Comparison of ENCODE assay signal across 12 cellular contexts in the genomic region with DNA sequence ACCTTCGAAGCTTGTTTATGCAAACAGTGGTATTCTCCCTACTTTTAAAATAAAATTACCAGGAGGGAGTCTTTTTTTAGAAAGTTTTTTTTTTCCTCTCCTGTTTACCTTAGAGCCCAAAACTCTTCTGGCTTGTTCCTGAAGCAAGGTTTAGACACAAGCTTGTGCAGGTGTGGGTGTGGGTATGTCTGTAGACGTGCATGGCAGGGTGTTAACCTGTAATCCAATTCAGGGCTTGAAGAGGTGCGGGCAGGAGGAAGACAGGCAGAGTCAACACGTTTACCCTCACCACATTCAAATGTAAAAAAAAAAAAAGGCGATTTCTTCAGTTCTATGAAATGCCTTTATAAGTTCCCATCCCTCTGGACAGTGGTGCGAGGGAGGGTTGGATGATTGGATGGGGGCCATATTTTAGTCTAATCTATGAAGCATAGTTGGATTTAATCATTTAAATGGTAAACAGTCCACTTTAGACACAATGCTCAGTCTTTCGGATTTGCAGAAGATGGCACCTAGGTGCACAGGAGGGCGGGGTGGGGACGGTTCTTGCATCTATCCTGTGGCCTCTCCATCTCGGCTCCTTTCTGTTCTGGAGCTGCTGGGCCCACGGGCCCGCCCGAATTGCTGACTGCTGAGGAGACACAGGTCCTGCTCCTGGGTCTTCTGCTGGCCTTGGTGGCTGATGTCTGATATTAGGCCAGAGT.
"Had no signal": no experiment of that assay in that cellular context is flagged by ENCODE, and none has a peak within 500 bp of the region (broad histone marks: within the 10 kb centered on the region; RNA-seq: fewer than 3 reads in every experiment).

No MANE protein-coding gene starts in this region.

- H3K27ac Mint-ChIP-seq: stimulated activated naive B cell treated with anti-CD40 and anti-IgM and Interleukin-4, amounts not matched to agents 10 μg/mL and 1 μg/mL and 100 μg/mL, for 72 hours had no signal

- H3K9me3 ChIP-seq: prostate gland, right lobe of liver, suprapubic skin had no signal

- H3K27ac ChIP-seq: prostate gland, VCaP had no signal

- H3K36me3 ChIP-seq: prostate gland, right lobe of liver, suprapubic skin had no signal

- H3K4me3 Mint-ChIP-seq: stimulated activated naive B cell treated with anti-CD40 and anti-IgM and Interleukin-4, amounts not matched to agents 10 μg/mL and 1 μg/mL and 100 μg/mL, for 72 hours had no signal

- H3K27me3 ChIP-seq: right lobe of liver, suprapubic skin had no signal

- H3K9me3 Mint-ChIP-seq: activated CD4-positive, alpha-beta memory T cell treated with anti-CD3 and anti-CD28 coated beads, Interleukin-2, amount 10 ng/mL, durations not matched to agents 7 days and 5 days; naive thymus-derived CD8-positive, alpha-beta T cell; stimulated activated naive B cell treated with anti-CD40 and anti-IgM and Interleukin-4, amounts not matched to agents 10 μg/mL and 1 μg/mL and 100 μg/mL, for 72 hours had no signal

- H3K36me3 Mint-ChIP-seq: naive thymus-derived CD8-positive, alpha-beta T cell had no signal

- H3K27me3 Mint-ChIP-seq: activated CD4-positive, alpha-beta memory T cell treated with anti-CD3 and anti-CD28 coated beads, Interleukin-2, amount 10 ng/mL, durations not matched to agents 7 days and 5 days; naive thymus-derived CD8-positive, alpha-beta T cell had no signal

- H3K4me3 ChIP-seq: prostate gland, right lobe of liver had no signal

- DNase-seq: activated CD4-positive, alpha-beta memory T cell treated with anti-CD3 and anti-CD28 coated beads, Interleukin-2, amount 10 ng/mL, durations not matched to agents 7 days and 5 days; activated CD8-positive, alpha-beta memory T cell treated with anti-CD3 and anti-CD28 coated beads, Interleukin-2, amount 50 U/mL, for 4 hours; activated naive CD4-positive, alpha-beta T cell treated with anti-CD3 and anti-CD28 coated beads, Interleukin-2, amount 50 U/mL, for 16 hours; kidney glomerular epithelial cell; mammary epithelial cell; naive thymus-derived CD8-positive, alpha-beta T cell; occipital lobe; right lobe of liver; stimulated activated naive B cell treated with anti-CD40 and anti-IgM and Interleukin-4, amounts not matched to agents 10 μg/mL and 1 μg/mL and 100 μg/mL, for 72 hours had no signal
